9 cellular contexts compared by ENCODE assay signal in genomic region chr7:24786941-24787340, GRCh38. TPM values are rescaled to one million over a fixed set of nuclear protein-coding genes. Genes with fewer than 3 reads are reported as not detected.
DNase-seq lines count a peak whose midpoint lies in the region; ATAC-seq and TF ChIP-seq lines count a peak whose summit lies in the region.
"Had no signal": no experiment of that assay in that cellular context is flagged by ENCODE, and none has a peak within 500 bp of the region (broad histone marks: within the 10 kb centered on the region; RNA-seq: fewer than 3 reads in every experiment).

No MANE protein-coding gene starts in this region.

- no peak overlapping the region for H3K4me3 ChIP-seq in SJCRH30
- no peak overlapping the region for H3K4me3 ChIP-seq in fibroblast of lung (replicated peaks in 1 of 4; ENCODE audit: control extremely low read depth in 1 of 4, insufficient read depth in 1 of 4, low read depth in 3 of 4, low read length in 4 of 4)
- H3K4me3 ChIP-seq in WERI-Rb-1 (ENCODE audit: low read depth, low read length), result no peak overlapping the region

- H3K4me1 ChIP-seq in SJCRH30 (peaks cover 9% of the 10 kb centered on the region), fibroblast of lung (ENCODE audit: control insufficient read depth, extremely low read depth, insufficient read depth, low read length) (no peaks in the 10 kb centered on the region)

- H3K9me3 ChIP-seq in SJCRH30 (replicated peaks), result peaks cover 2% of the 10 kb centered on the region; the same call in 1 of the 2 replicates
- no peaks in the 10 kb centered on the region for H3K9me3 ChIP-seq in fibroblast of lung (ENCODE audit: control insufficient read depth, insufficient read depth, low read depth, low read length)
- peaks cover 2% of the 10 kb centered on the region for H3K9me3 ChIP-seq in WERI-Rb-1 (ENCODE audit: severe bottlenecking)

- no peak overlapping the region for H2AFZ ChIP-seq in fibroblast of lung (ENCODE audit: low read length)

- DNase-seq in stimulated activated CD4-positive, alpha-beta T cell treated with anti-CD3 and anti-CD28 coated beads, Interleukin-15, amount 100 ng/mL, for 24 hours, result peak; percentile 22
- no peak for DNase-seq in stimulated activated CD4-positive, alpha-beta T cell treated with anti-CD3 and anti-CD28 coated beads, Interleukin-12 subunit alpha, Interleukin-12 subunit beta, amount 100 ng/mL, for 4 hours
- DNase-seq in SJCRH30 (peak; percentile 74 to 75), fibroblast of lung (ENCODE audit: low read depth in 2 of 2) (peak; percentile 92 to 98), WERI-Rb-1 (no peak), NCI-H2081 treated with DMSO at 0.1 percent for 48 hours (lab: John Stamatoyannopoulos, UW) (no peak), HuH-7.5 (ENCODE audit: low spot score) (no peak)

- H3K79me2 ChIP-seq in fibroblast of lung (ENCODE audit: control insufficient read depth, insufficient read depth, low read length), result no peaks in the 10 kb centered on the region

- no peak overlapping the region for H3K9ac ChIP-seq in fibroblast of lung (ENCODE audit: insufficient read depth, low read length)

- no peak for ATAC-seq in HG03025 (IDR thresholded peaks at IDR 0.05; ENCODE audit: low FRiP score, unreplicated experiment)

- H3K27ac ChIP-seq in SJCRH30 (peak overlapping the region; percentile 46), fibroblast of lung (ENCODE audit: insufficient read depth, low read length) (peak overlapping the region; percentile 82), WERI-Rb-1 (no peak overlapping the region)
- H3K27ac ChIP-seq: VCaP had no signal

- H3K4me2 ChIP-seq in fibroblast of lung (ENCODE audit: extremely low read depth, insufficient read depth, low read length), result no peak overlapping the region

- no peaks in the 10 kb centered on the region for H3K27me3 ChIP-seq in SJCRH30
- no peaks in the 10 kb centered on the region for H3K27me3 ChIP-seq in fibroblast of lung (ENCODE audit: control insufficient read depth, insufficient read depth, low read length)
- no peaks in the 10 kb centered on the region for H3K27me3 ChIP-seq in WERI-Rb-1 (ENCODE audit: insufficient read depth, low read depth, severe bottlenecking)

- TF ChIP-seq CTCF in fibroblast of lung (conservative IDR thresholded peaks at IDR 0.05 in 1 of 2, IDR thresholded peaks at IDR 0.05 in 1 of 2; ENCODE audit: low read depth in 1 of 2, low read length in 2 of 2) (no peak), WERI-Rb-1 (IDR thresholded peaks at IDR 0.05; ENCODE audit: low read depth, low read length) (no peak)

- no peaks in the 10 kb centered on the region for H4K20me1 ChIP-seq in fibroblast of lung (ENCODE audit: control insufficient read depth, extremely low read depth, insufficient read depth, low read length)

- no peaks in the 10 kb centered on the region for H3K36me3 ChIP-seq in SJCRH30
- H3K36me3 ChIP-seq in fibroblast of lung (ENCODE audit: control insufficient read depth, insufficient read depth, low read length), result peaks cover 2% of the 10 kb centered on the region
- no peaks in the 10 kb centered on the region for H3K36me3 ChIP-seq in WERI-Rb-1

RNA-seq across cellular contexts. Expression of gene GSDME, which starts 29.7 kb away (rescaled TPM):
- total RNA-seq in SJCRH30 (2014; rRNA removed; shearing (Covaris generic)), result 21.6 and 24.4 TPM in 2 replicates
- 40.1 and 57.1 TPM in 2 replicates for total RNA-seq in fibroblast of lung
- 28.1 and 40.8 TPM in 2 replicates for polyA plus RNA-seq in fibroblast of lung
- 29.2 and 38.8 TPM in 2 replicates for polyA plus RNA-seq in fibroblast of lung (2012)
- 25.6 and 44.5 TPM in 2 replicates for polyA minus RNA-seq in fibroblast of lung (ENCODE audit: low replicate concordance)

Comparison
In these comparisons a context has a peak if more than half of its experiments do, and no peak if none do; other contexts are left out.
1. DNase-seq: peak in stimulated activated CD4-positive, alpha-beta T cell treated with anti-CD3 and anti-CD28 coated beads, Interleukin-15, amount 100 ng/mL, for 24 hours (single experiment), SJCRH30 (2 of 2) and fibroblast of lung (2 of 2); none in stimulated activated CD4-positive, alpha-beta T cell treated with anti-CD3 and anti-CD28 coated beads, Interleukin-12 subunit alpha, Interleukin-12 subunit beta, amount 100 ng/mL, for 4 hours (single experiment), WERI-Rb-1 (single experiment), NCI-H2081 treated with DMSO at 0.1 percent for 48 hours (single experiment) and HuH-7.5 (single experiment).